Comparison of ENCODE assay signal across 9 cellular contexts in genomic region chr6:13428528-13429405, GRCh38. TPM values are rescaled to one million over a fixed set of nuclear protein-coding genes. Genes with fewer than 3 reads are reported as not detected.
DNase-seq lines count a peak whose midpoint lies in the region; ATAC-seq and FAIRE-seq lines count a peak whose summit lies in the region.
"Had no signal": no experiment of that assay in that cellular context is flagged by ENCODE, and none has a peak within 500 bp of the region (broad histone marks: within the 10 kb centered on the region; RNA-seq: fewer than 3 reads in every experiment).

No MANE protein-coding gene starts in this region.

- peaks cover 2% of the 10 kb centered on the region for H3K9me3 Mint-ChIP-seq in activated CD4-positive, alpha-beta T cell treated with anti-CD3 and anti-CD28 coated beads, Interleukin-2, amount 10 ng/mL, durations not matched to agents 7 days and 5 days

- H3K27me3 Mint-ChIP-seq in activated CD4-positive, alpha-beta T cell treated with anti-CD3 and anti-CD28 coated beads, Interleukin-2, amount 10 ng/mL, durations not matched to agents 7 days and 5 days: no peaks in the 10 kb centered on the region

- H3K4me3 Mint-ChIP-seq in activated CD4-positive, alpha-beta T cell treated with anti-CD3 and anti-CD28 coated beads, Interleukin-2, amount 10 ng/mL, durations not matched to agents 7 days and 5 days: peak overlapping the region; percentile 32

- peak; percentile 24 for ATAC-seq in HG02678 (IDR thresholded peaks at IDR 0.05; ENCODE audit: unreplicated experiment)

- peak overlapping the region; percentile 50 for H3K27ac ChIP-seq in rectal smooth muscle tissue (ENCODE audit: low read depth, low read length)

- DNase-seq in activated CD4-positive, alpha-beta T cell treated with anti-CD3 and anti-CD28 coated beads, Interleukin-2, amount 10 ng/mL, durations not matched to agents 7 days and 5 days: no peak
- DNase-seq in activated CD4-positive, alpha-beta T cell treated with anti-CD3 and anti-CD28 coated beads, Interleukin-2, amount 50 U/mL, for 4 hours: no peak
- DNase-seq in UCSD-AML1 (lab: John Stamatoyannopoulos, UW; ENCODE audit: unreplicated experiment): peak; percentile 42
- DNase-seq in DMS 273 treated with DMSO at 0.1 percent for 48 hours (lab: John Stamatoyannopoulos, UW): no peak
- DNase-seq in HTR-8/SVneo (ENCODE audit: insufficient read length, low spot score): no peak
- DNase-seq in NCI-H2107 treated with DMSO at 0.1 percent for 48 hours (lab: John Stamatoyannopoulos, UW; ENCODE audit: unreplicated experiment): no peak

- CTCF ChIA-PET in activated CD4-positive, alpha-beta T cell treated with anti-CD3 and anti-CD28 coated beads, Interleukin-2, amount 10 ng/mL, durations not matched to agents 7 days and 5 days (lab: Charles Lee): interaction anchor here (0.5 to 1.7 kb wide), 10 partner anchors 10 to 227 kb away, joined by 3 to 6 read pairs (median 3); no protein-coding TSS in a partner anchor

- POLR2A ChIA-PET in activated CD4-positive, alpha-beta T cell treated with anti-CD3 and anti-CD28 coated beads, Interleukin-2, amount 10 ng/mL, durations not matched to agents 7 days and 5 days (lab: Charles Lee): no interaction called here

- no peaks in the 10 kb centered on the region for H3K36me3 ChIP-seq in rectal smooth muscle tissue (ENCODE audit: control insufficient read depth, insufficient read depth, low read length)

- no peak for FAIRE-seq in HTR-8/SVneo (lab: Jason Lieb, UNC)
- FAIRE-seq: islet of Langerhans had no signal

- peak overlapping the region; percentile 82 for H3K27ac Mint-ChIP-seq in activated CD4-positive, alpha-beta T cell treated with anti-CD3 and anti-CD28 coated beads, Interleukin-2, amount 10 ng/mL, durations not matched to agents 7 days and 5 days

- H3K27me3 ChIP-seq in rectal smooth muscle tissue (ENCODE audit: control insufficient read depth, insufficient read depth, low read length): no peaks in the 10 kb centered on the region

- H3K4me1 ChIP-seq in rectal smooth muscle tissue (ENCODE audit: control insufficient read depth, insufficient read depth, low read length): peaks cover 5% of the 10 kb centered on the region

- no peak overlapping the region for H3K4me3 ChIP-seq in rectal smooth muscle tissue (ENCODE audit: low read length)

- no peak overlapping the region for H3K9ac ChIP-seq in rectal smooth muscle tissue (ENCODE audit: low read length)

- peaks cover 3% of the 10 kb centered on the region for H3K36me3 Mint-ChIP-seq in activated CD4-positive, alpha-beta T cell treated with anti-CD3 and anti-CD28 coated beads, Interleukin-2, amount 10 ng/mL, durations not matched to agents 7 days and 5 days (ENCODE audit: low read depth)

- H3K4me1 Mint-ChIP-seq in activated CD4-positive, alpha-beta T cell treated with anti-CD3 and anti-CD28 coated beads, Interleukin-2, amount 10 ng/mL, durations not matched to agents 7 days and 5 days: peaks cover 68% of the 10 kb centered on the region

RNA-seq across cellular contexts. Expression of gene GFOD1, which starts 58.6 kb away (rescaled TPM):
- 1 to 10 TPM; 2.4 TPM for total RNA-seq in activated CD4-positive, alpha-beta T cell treated with anti-CD3 and anti-CD28 coated beads, Interleukin-2, amount 10 ng/mL, durations not matched to agents 7 days and 5 days
